In the genomic region with DNA sequence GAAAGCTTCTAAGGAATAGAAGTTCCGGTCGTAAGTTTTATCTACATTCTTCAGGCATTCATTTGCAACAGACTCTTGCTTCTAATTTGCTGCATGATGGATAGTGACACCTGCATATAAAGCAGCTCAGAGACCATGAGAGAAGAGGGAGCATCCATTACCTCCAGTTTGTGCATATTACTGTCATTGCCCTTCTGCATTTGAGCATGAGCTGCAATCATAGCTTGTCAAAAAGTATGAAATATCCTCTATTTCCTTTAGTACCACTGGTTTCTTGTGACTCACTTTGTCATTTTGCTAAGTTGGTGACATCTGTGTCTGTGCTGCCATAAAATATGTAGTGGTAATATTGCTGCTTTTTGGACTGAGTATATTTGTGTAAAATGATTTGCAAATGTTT, we compare ENCODE assay signal across 29 cellular contexts.
"Had no signal": no experiment of that assay in that cellular context is flagged by ENCODE, and none has a peak within 500 bp of the region (broad histone marks: within the 10 kb centered on the region; RNA-seq: fewer than 3 reads in every experiment).

No MANE protein-coding gene starts in this region.

- H3K36me3 ChIP-seq: colonic mucosa, esophagus muscularis mucosa, esophagus squamous epithelium, gastrocnemius medialis, gastroesophageal sphincter, heart left ventricle, heart right ventricle had no signal

- H3K4me1 ChIP-seq: colonic mucosa, esophagus squamous epithelium, foreskin keratinocyte, gastrocnemius medialis, heart left ventricle, heart right ventricle had no signal

- FAIRE-seq: colon, endometrium, endothelial cell of umbilical vein, frontal cortex had no signal

- ATAC-seq: effector memory CD8-positive, alpha-beta T cell; esophagus mucosa; gastrocnemius medialis; gastroesophageal sphincter; heart left ventricle; heart right ventricle had no signal

- H3K4me3 ChIP-seq: colonic mucosa, coronary artery, dorsolateral prefrontal cortex, esophagus muscularis mucosa, esophagus squamous epithelium, gastrocnemius medialis, gastroesophageal sphincter, heart left ventricle, heart right ventricle had no signal

- H3K4me3 Mint-ChIP-seq: dendritic cell treated with granulocyte-macrophage colony-stimulating factor and Interleukin-4, amounts not matched to agents 40 ng/mL and 50 ng/mL, for 4 days; effector memory CD8-positive, alpha-beta T cell; endodermal cell had no signal

- H3K27ac Mint-ChIP-seq: dendritic cell treated with granulocyte-macrophage colony-stimulating factor and Interleukin-4, amounts not matched to agents 40 ng/mL and 50 ng/mL, for 4 days; effector memory CD8-positive, alpha-beta T cell; endodermal cell had no signal

- H3K9me3 ChIP-seq: colonic mucosa, esophagus squamous epithelium, gastrocnemius medialis had no signal

- H3K27ac ChIP-seq: colonic mucosa, coronary artery, dorsolateral prefrontal cortex, epithelial cell of prostate, esophagus muscularis mucosa, esophagus squamous epithelium, foreskin keratinocyte, gastrocnemius medialis, gastroesophageal sphincter, heart left ventricle, heart right ventricle had no signal

- H3K4me1 Mint-ChIP-seq: endodermal cell had no signal

- H3K9me3 Mint-ChIP-seq: endodermal cell had no signal

- DNase-seq: colonic mucosa; cortex of kidney; dermis blood vessel endothelial cell; dorsolateral prefrontal cortex; effector CD4-positive, alpha-beta T cell; effector CD8-positive, alpha-beta T cell; effector memory CD4-positive, alpha-beta T cell; effector memory CD8-positive, alpha-beta T cell; endodermal cell; erythroblast; esophagus squamous epithelium; foreskin fibroblast; foreskin melanocyte; gastrocnemius medialis; glutamatergic neuron; head of caudate nucleus; heart left ventricle; heart right ventricle had no signal

- H3K27me3 Mint-ChIP-seq: dendritic cell treated with granulocyte-macrophage colony-stimulating factor and Interleukin-4, amounts not matched to agents 40 ng/mL and 50 ng/mL, for 4 days; effector memory CD8-positive, alpha-beta T cell had no signal

- H3K27me3 ChIP-seq: colonic mucosa, esophagus muscularis mucosa, esophagus squamous epithelium, gastrocnemius medialis, gastroesophageal sphincter, heart left ventricle, heart right ventricle had no signal
